ENCODE assay signal across 12 cellular contexts in the genomic region with DNA sequence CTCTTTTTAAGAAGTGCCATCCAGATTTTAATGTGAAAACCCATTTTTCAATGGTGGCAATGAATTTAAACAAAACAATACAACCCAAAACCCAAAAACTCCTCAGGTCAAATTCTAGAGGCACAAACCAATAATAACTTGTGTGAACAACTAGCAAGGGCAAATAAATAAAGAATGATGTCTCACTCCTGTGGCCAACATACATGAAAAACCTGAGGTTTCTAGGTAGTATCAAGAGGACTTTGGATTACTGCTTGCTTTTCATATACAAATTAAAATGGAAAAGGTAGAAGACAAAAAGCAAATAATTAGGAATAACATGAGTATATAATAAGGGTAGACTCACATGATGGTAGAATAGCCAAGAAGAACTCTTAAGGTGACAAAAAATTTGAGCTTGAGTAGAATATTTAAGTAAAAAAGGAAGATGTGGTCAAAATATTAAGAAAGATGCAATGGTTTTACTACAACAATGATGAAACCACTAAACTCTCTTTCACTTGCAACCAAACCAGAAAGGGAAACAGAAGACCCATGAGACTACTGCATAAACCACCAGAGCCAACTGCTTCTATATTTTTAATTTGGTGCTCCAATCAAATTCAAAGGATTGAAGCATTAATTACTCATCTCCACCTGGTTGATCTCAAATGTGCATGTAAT. TPM values are rescaled to one million over a fixed set of nuclear protein-coding genes. Genes with fewer than 3 reads are reported as not detected.
DNase-seq lines count a peak whose midpoint lies in the region; ATAC-seq, FAIRE-seq and TF ChIP-seq lines count a peak whose summit lies in the region.
"Had no signal": no experiment of that assay in that cellular context is flagged by ENCODE, and none has a peak within 500 bp of the region (broad histone marks: within the 10 kb centered on the region; RNA-seq: fewer than 3 reads in every experiment).

No MANE protein-coding gene starts in this region.

- H3K4me3 Mint-ChIP-seq in activated CD4-positive, alpha-beta T cell treated with anti-CD3 and anti-CD28 coated beads, Interleukin-2, amount 10 ng/mL, durations not matched to agents 7 days and 5 days = no peak overlapping the region

- H3K79me2 ChIP-seq in Karpas-422 (ENCODE audit: low read length) = peaks cover 35% of the 10 kb centered on the region

- no peak for TF ChIP-seq POLR2A in spleen (IDR thresholded peaks at IDR 0.05)

- H3K4me1 Mint-ChIP-seq in activated CD4-positive, alpha-beta T cell treated with anti-CD3 and anti-CD28 coated beads, Interleukin-2, amount 10 ng/mL, durations not matched to agents 7 days and 5 days = peaks cover 32% of the 10 kb centered on the region

- H3K27ac ChIP-seq in Karpas-422 (ENCODE audit: low read length) = peak overlapping the region; percentile 79
- peak overlapping the region in 6 of 8 donors; percentile 4 to 64 (median 42) for H3K27ac ChIP-seq in spleen

- no peak for TF ChIP-seq CTCF in spleen (IDR thresholded peaks at IDR 0.05 in 8 of 11, conservative IDR thresholded peaks at IDR 0.05 in 3 of 11)

- no peaks in the 10 kb centered on the region for H3K9me2 ChIP-seq in Karpas-422 (replicated peaks; ENCODE audit: insufficient read depth, low read length)

- POLR2A ChIA-PET in activated CD4-positive, alpha-beta T cell treated with anti-CD3 and anti-CD28 coated beads, Interleukin-2, amount 10 ng/mL, durations not matched to agents 7 days and 5 days (lab: Charles Lee) = interaction anchor here (0.7 kb wide), 1 partner anchor 17 kb away, joined by 5 read pairs; no protein-coding TSS in a partner anchor

- FAIRE-seq in urothelium cell line (lab: Jason Lieb, UNC) = no peak
- FAIRE-seq: K562 had no signal

- H3K36me3 Mint-ChIP-seq in activated CD4-positive, alpha-beta T cell treated with anti-CD3 and anti-CD28 coated beads, Interleukin-2, amount 10 ng/mL, durations not matched to agents 7 days and 5 days (ENCODE audit: low read depth) = peaks cover 55% of the 10 kb centered on the region

- no peak overlapping the region for H3K4me3 ChIP-seq in Karpas-422 (ENCODE audit: low read length)
- no peak overlapping the region for H3K4me3 ChIP-seq in spleen
- H3K4me3 ChIP-seq: K562 had no signal

- H3K27ac Mint-ChIP-seq in activated CD4-positive, alpha-beta T cell treated with anti-CD3 and anti-CD28 coated beads, Interleukin-2, amount 10 ng/mL, durations not matched to agents 7 days and 5 days = peak overlapping the region; percentile 79

- H3K9me3 ChIP-seq in Karpas-422 (ENCODE audit: low read length) (no peaks in the 10 kb centered on the region), spleen (no peaks in the 10 kb centered on the region)

- H3K9me3 Mint-ChIP-seq in activated CD4-positive, alpha-beta T cell treated with anti-CD3 and anti-CD28 coated beads, Interleukin-2, amount 10 ng/mL, durations not matched to agents 7 days and 5 days = no peaks in the 10 kb centered on the region

- ATAC-seq in HG02798 (IDR thresholded peaks at IDR 0.05; ENCODE audit: poor library complexity, unreplicated experiment) = peak; percentile 91
- ATAC-seq: K562, PC-3 had no signal

- no peak overlapping the region for H2AFZ ChIP-seq in Karpas-422 (ENCODE audit: low read length)

- H3K4me1 ChIP-seq in Karpas-422 (ENCODE audit: low read length) (peaks cover 29% of the 10 kb centered on the region), spleen (peaks cover 0 to 33% (median 5%) of the 10 kb centered on the region in 6 donors)

- H3K27me3 Mint-ChIP-seq in activated CD4-positive, alpha-beta T cell treated with anti-CD3 and anti-CD28 coated beads, Interleukin-2, amount 10 ng/mL, durations not matched to agents 7 days and 5 days = no peaks in the 10 kb centered on the region

- H3K27me3 ChIP-seq in Karpas-422 (ENCODE audit: low read length) (no peaks in the 10 kb centered on the region), spleen (replicated peaks in 1 of 7) (no peaks in the 10 kb centered on the region)

- H4K20me1 ChIP-seq in Karpas-422 (ENCODE audit: insufficient read depth, low read depth, low read length) = no peaks in the 10 kb centered on the region

- peaks cover 30% of the 10 kb centered on the region for H3K36me3 ChIP-seq in Karpas-422 (ENCODE audit: insufficient read depth, low read length)
- peaks cover 0 to 76% (median 26%) of the 10 kb centered on the region in 6 donors for H3K36me3 ChIP-seq in spleen

- CTCF ChIA-PET in activated CD4-positive, alpha-beta T cell treated with anti-CD3 and anti-CD28 coated beads, Interleukin-2, amount 10 ng/mL, durations not matched to agents 7 days and 5 days (lab: Charles Lee) = interaction anchor here (1.0 to 2.0 kb wide), 2 partner anchors 18 to 51 kb away, joined by 3 to 8 read pairs; no protein-coding TSS in a partner anchor

- no peak overlapping the region for H3K9ac ChIP-seq in Karpas-422 (ENCODE audit: low read length)

- DNase-seq in activated CD4-positive, alpha-beta T cell treated with anti-CD3 and anti-CD28 coated beads, Interleukin-2, amount 10 ng/mL, durations not matched to agents 7 days and 5 days = no peak
- no peak for DNase-seq in activated CD4-positive, alpha-beta T cell treated with anti-CD3 and anti-CD28 coated beads for 1 hour
- DNase-seq in Karpas-422 (no peak), spleen (no peak), urothelium cell line (ENCODE audit: low spot score) (no peak), COR-L47 (lab: John Stamatoyannopoulos, UW) (no peak), NCI-H774 (lab: John Stamatoyannopoulos, UW) (no peak)
- DNase-seq: dermis blood vessel endothelial cell; PC-3; stimulated activated CD8-positive, alpha-beta memory T cell treated with anti-CD3 and anti-CD28 coated beads, Interleukin-4, amount 100 ng/mL, for 48 hours had no signal

- H3K4me2 ChIP-seq in Karpas-422 (ENCODE audit: low read depth, low read length, poor library complexity, severe bottlenecking) = peak overlapping the region; percentile 12

- intact Hi-C loops in spleen (cut with DNase I; ENCODE audit: low total_unique reads) = no loop called here

RNA-seq across cellular contexts. Expression of a gene that starts 53.5 kb away (rescaled TPM):
- 10 to 100 TPM; 90.8 to 90.9 TPM for total RNA-seq in activated CD4-positive, alpha-beta T cell treated with anti-CD3 and anti-CD28 coated beads, Interleukin-2, amount 10 ng/mL, durations not matched to agents 7 days and 5 days
- 131 and 185 TPM in 2 replicates for total RNA-seq in Karpas-422 (2014; rRNA removed; shearing (Covaris generic); ENCODE audit: low replicate concordance)
- total RNA-seq in spleen = 10 to 100 TPM; 56.2 to 72.8 (median 64.3) TPM
- 10 to 100 TPM; 65.1 to 88.6 (median 72.1) TPM for polyA plus RNA-seq in spleen

RNA-seq across cellular contexts. Expression of a gene that starts 55.7 kb away (rescaled TPM):
- 100 to 1,000 TPM; 110 to 111 TPM for total RNA-seq in activated CD4-positive, alpha-beta T cell treated with anti-CD3 and anti-CD28 coated beads, Interleukin-2, amount 10 ng/mL, durations not matched to agents 7 days and 5 days
- 35.4 and 48.3 TPM in 2 replicates for total RNA-seq in Karpas-422 (2014; rRNA removed; shearing (Covaris generic); ENCODE audit: low replicate concordance)
- 10 to 100 TPM; 10.4 to 17.9 (median 13.1) TPM for total RNA-seq in spleen
- 10 to 100 TPM in 2 of 3 donors, 1 to 10 TPM in 1; 4.9 to 12.6 (median 10.2) TPM for polyA plus RNA-seq in spleen
